In the genomic region with DNA sequence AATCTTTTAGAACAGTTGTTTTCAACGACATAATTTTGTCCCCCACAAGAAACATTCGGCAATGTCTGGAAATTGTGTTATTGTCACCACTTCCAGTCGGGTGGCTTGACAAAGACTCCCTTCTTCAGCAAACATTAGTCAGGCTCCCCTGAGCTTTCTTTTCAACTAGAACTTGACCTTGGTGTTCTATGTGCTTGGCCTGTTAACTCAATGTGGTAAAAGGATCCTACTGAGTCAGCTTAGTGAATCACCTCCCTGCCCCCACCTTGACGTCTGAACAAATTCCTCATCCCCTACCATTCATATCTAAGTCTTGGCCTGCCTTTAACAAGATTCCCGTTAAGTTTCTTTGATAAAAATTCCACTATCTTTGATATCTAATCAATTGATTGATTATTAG, we compare ENCODE assay signal across 13 cellular contexts.
DNase-seq lines count a peak whose midpoint lies in the region; ATAC-seq, FAIRE-seq and TF ChIP-seq lines count a peak whose summit lies in the region.
"Had no signal": no experiment of that assay in that cellular context is flagged by ENCODE, and none has a peak within 500 bp of the region (broad histone marks: within the 10 kb centered on the region; RNA-seq: fewer than 3 reads in every experiment).

No MANE protein-coding gene starts in this region.

- H3K56ac ChIP-seq in IMR-90 (ENCODE audit: extremely low read depth, insufficient read depth, low read length): no peak overlapping the region; the same call in 1 of the 2 replicates

- H3K27ac Mint-ChIP-seq in astrocyte (ENCODE audit: unreplicated experiment): peak overlapping the region; percentile 88
- no peak overlapping the region for H3K27ac Mint-ChIP-seq in CD14-positive monocyte
- no peak overlapping the region for H3K27ac Mint-ChIP-seq in activated CD4-positive, alpha-beta T cell treated with anti-CD3 and anti-CD28 coated beads for 36 hours

- peak overlapping the region; percentile 15 for H3K4me3 Mint-ChIP-seq in astrocyte (ENCODE audit: unreplicated experiment)
- no peak overlapping the region for H3K4me3 Mint-ChIP-seq in CD14-positive monocyte
- no peak overlapping the region for H3K4me3 Mint-ChIP-seq in activated CD4-positive, alpha-beta T cell treated with anti-CD3 and anti-CD28 coated beads for 36 hours

- DNase-seq in A673 (ENCODE audit: low spot score) (peak; percentile 3), IMR-90 (peak; percentile 91), astrocyte (ENCODE audit: low read depth) (peak; percentile 94), hepatic stellate cell (ENCODE audit: low spot score) (peak; percentile 0), CD14-positive monocyte (ENCODE audit: low spot score) (no peak), DMS153 (lab: John Stamatoyannopoulos, UW) (no peak)
- DNase-seq in stimulated activated CD4-positive, alpha-beta T cell treated with anti-CD3 and anti-CD28 coated beads, Interleukin-4, amount 100 ng/mL, for 1 hour: no peak
- no peak for DNase-seq in activated CD4-positive, alpha-beta T cell treated with anti-CD3 and anti-CD28 coated beads for 36 hours
- DNase-seq: amniotic stem cell, left ventricle myocardium inferior, NCI-H1930, ovary had no signal

- no peaks in the 10 kb centered on the region for H3K27me3 ChIP-seq in A673 (replicated peaks; ENCODE audit: insufficient read depth, low read depth, low read length, poor library complexity)
- H3K27me3 ChIP-seq in IMR-90 (ENCODE audit: control insufficient read depth, insufficient read depth, low read length): no peaks in the 10 kb centered on the region
- H3K27me3 ChIP-seq in astrocyte (ENCODE audit: insufficient read depth, low read length): no peaks in the 10 kb centered on the region
- H3K27me3 ChIP-seq: ovary had no signal

- no peak overlapping the region for H3K14ac ChIP-seq in IMR-90 (replicated peaks; ENCODE audit: low read depth, low read length)

- BruUV-seq in A673 (replicated peaks; lab: Mats Ljungman, UMichigan): no TSS peak
- BruUV-seq in IMR-90 (replicated peaks; lab: Mats Ljungman, UMichigan): no TSS peak

- H3K9me3 Mint-ChIP-seq in astrocyte (ENCODE audit: unreplicated experiment) (peaks cover 5% of the 10 kb centered on the region), CD14-positive monocyte (peaks cover 0 to 5% (median 0%) of the 10 kb centered on the region in 7 donors)
- peaks cover 6% of the 10 kb centered on the region for H3K9me3 Mint-ChIP-seq in activated CD4-positive, alpha-beta T cell treated with anti-CD3 and anti-CD28 coated beads for 36 hours (ENCODE audit: low read depth)

- no peak overlapping the region for H2BK120ac ChIP-seq in IMR-90 (ENCODE audit: low read depth, low read length)

- H3K36me3 Mint-ChIP-seq in astrocyte (ENCODE audit: low read depth, unreplicated experiment): no peaks in the 10 kb centered on the region
- no peaks in the 10 kb centered on the region for H3K36me3 Mint-ChIP-seq in CD14-positive monocyte
- no peaks in the 10 kb centered on the region for H3K36me3 Mint-ChIP-seq in activated CD4-positive, alpha-beta T cell treated with anti-CD3 and anti-CD28 coated beads for 36 hours (ENCODE audit: low read depth)

- H3K9ac ChIP-seq in IMR-90 (ENCODE audit: low read depth, low read length) (no peak overlapping the region), astrocyte (ENCODE audit: low read length) (peak overlapping the region; percentile 43)

- H3K27me3 Mint-ChIP-seq in astrocyte (ENCODE audit: low read depth, unreplicated experiment) (no peaks in the 10 kb centered on the region), CD14-positive monocyte (ENCODE audit: low read depth in 3 of 3) (no peaks in the 10 kb centered on the region)
- no peaks in the 10 kb centered on the region for H3K27me3 Mint-ChIP-seq in activated CD4-positive, alpha-beta T cell treated with anti-CD3 and anti-CD28 coated beads for 36 hours

- H3K9me3 ChIP-seq in A673 (ENCODE audit: low read depth, low read length, poor library complexity, severe bottlenecking) (no peaks in the 10 kb centered on the region), IMR-90 (ENCODE audit: control insufficient read depth, insufficient read depth, low read length) (no peaks in the 10 kb centered on the region), astrocyte (ENCODE audit: insufficient read depth, low read depth, low read length) (no peaks in the 10 kb centered on the region)
- H3K9me3 ChIP-seq: ovary had no signal

- TF ChIP-seq POLR2A in IMR-90 (IDR thresholded peaks at IDR 0.05; ENCODE audit: low read depth, low read length): no peak

- no peaks in the 10 kb centered on the region for H3K9me1 ChIP-seq in IMR-90 (ENCODE audit: insufficient read depth, low read length)

- no peak overlapping the region for H2AFZ ChIP-seq in IMR-90 (replicated peaks; ENCODE audit: low read length, poor library complexity)
- H2AFZ ChIP-seq in astrocyte (ENCODE audit: low read depth, low read length): peak overlapping the region; percentile 61

- no peak overlapping the region for H3K4ac ChIP-seq in IMR-90 (ENCODE audit: low read depth, low read length)

- H4K91ac ChIP-seq in IMR-90 (ENCODE audit: insufficient read depth, low read depth, low read length): no peak overlapping the region

- H3K4me3 ChIP-seq in A673 (ENCODE audit: low read depth, low read length, poor library complexity, severe bottlenecking): no peak overlapping the region
- H3K4me3 ChIP-seq in IMR-90 (ENCODE audit: insufficient read depth, low read depth, low read length): no peak overlapping the region
- no peak overlapping the region for H3K4me3 ChIP-seq in astrocyte (ENCODE audit: insufficient read depth, low read depth, low read length)
- H3K4me3 ChIP-seq: left ventricle myocardium inferior, ovary had no signal

- no peak overlapping the region for H3K18ac ChIP-seq in IMR-90 (ENCODE audit: low read depth, low read length)

- H2BK20ac ChIP-seq in IMR-90 (ENCODE audit: low read depth, low read length): no peak overlapping the region

- H3K4me2 ChIP-seq in IMR-90 (ENCODE audit: low read depth, low read length) (peak overlapping the region; percentile 70; the same call in 1 of the 2 replicates), astrocyte (ENCODE audit: low read length) (peak overlapping the region; percentile 75)

- CTCF ChIA-PET in A673 (lab: Charles Lee): no interaction called here
- CTCF ChIA-PET in IMR-90 (lab: Yijun Ruan, JAX): no interaction called here
- CTCF ChIA-PET in activated CD4-positive, alpha-beta T cell treated with anti-CD3 and anti-CD28 coated beads for 36 hours (lab: Charles Lee): no interaction called here

- TF ChIP-seq CTCF in A673 (conservative IDR thresholded peaks at IDR 0.05; ENCODE audit: low read depth, low read length) (no peak), IMR-90 (conservative IDR thresholded peaks at IDR 0.05; ENCODE audit: low read depth, low read length) (no peak), astrocyte (IDR thresholded peaks at IDR 0.05; ENCODE audit: insufficient read depth, low read depth, low read length) (no peak), CD14-positive monocyte (IDR thresholded peaks at IDR 0.05) (no peak)

- peaks cover 26% of the 10 kb centered on the region for H3K4me1 Mint-ChIP-seq in astrocyte (ENCODE audit: low read depth, unreplicated experiment)
- no peaks in the 10 kb centered on the region for H3K4me1 Mint-ChIP-seq in CD14-positive monocyte
- no peaks in the 10 kb centered on the region for H3K4me1 Mint-ChIP-seq in activated CD4-positive, alpha-beta T cell treated with anti-CD3 and anti-CD28 coated beads for 36 hours

- H3K4me1 ChIP-seq in A673 (ENCODE audit: insufficient read depth, low read length, poor library complexity, severe bottlenecking) (no peaks in the 10 kb centered on the region), IMR-90 (ENCODE audit: control insufficient read depth, insufficient read depth, low read length) (peaks cover 3% of the 10 kb centered on the region; the same call in 1 of the 2 replicates), astrocyte (ENCODE audit: insufficient read depth, low read length) (peaks cover 19% of the 10 kb centered on the region)
- H3K4me1 ChIP-seq: left ventricle myocardium inferior had no signal

- H3K79me1 ChIP-seq in IMR-90 (ENCODE audit: low read depth in 1 of 2, low read length in 2 of 2): no peaks in the 10 kb centered on the region

- POLR2A ChIA-PET in A673 (lab: Charles Lee; ENCODE audit: low non-redundant PET) (no interaction called here), IMR-90 (lab: Charles Lee; ENCODE audit: unreplicated experiment) (no interaction called here)
- POLR2A ChIA-PET in activated CD4-positive, alpha-beta T cell treated with anti-CD3 and anti-CD28 coated beads for 36 hours (lab: Charles Lee): no interaction called here

- H3K27ac ChIP-seq in A673 (ENCODE audit: low read depth, low read length, poor library complexity, severe bottlenecking) (no peak overlapping the region), IMR-90 (ENCODE audit: insufficient read depth, low read length) (no peak overlapping the region), astrocyte (ENCODE audit: low read depth, low read length) (peak overlapping the region; percentile 83)
- H3K27ac ChIP-seq: left ventricle myocardium inferior, ovary had no signal

- H4K5ac ChIP-seq in IMR-90 (ENCODE audit: low read depth, low read length): no peak overlapping the region

- TF ChIP-seq RAD21 in IMR-90 (IDR thresholded peaks at IDR 0.05; ENCODE audit: low read length): no peak

- H2BK5ac ChIP-seq in IMR-90 (ENCODE audit: low read depth, low read length, poor library complexity, severe bottlenecking): no peak overlapping the region

- no peaks in the 10 kb centered on the region for H4K20me1 ChIP-seq in IMR-90 (ENCODE audit: insufficient read depth, low read length)
- no peaks in the 10 kb centered on the region for H4K20me1 ChIP-seq in astrocyte (ENCODE audit: insufficient read depth, low read length)

- no peak overlapping the region for H2AK5ac ChIP-seq in IMR-90 (ENCODE audit: low read depth, low read length)

- no peak overlapping the region for H2BK15ac ChIP-seq in IMR-90 (ENCODE audit: low read depth, low read length)

- peak; percentile 73 for ATAC-seq in IMR-90 (ENCODE audit: low read depth)
- ATAC-seq in activated CD4-positive, alpha-beta T cell treated with anti-CD3 and anti-CD28 coated beads for 36 hours: no peak

- H2AK9ac ChIP-seq in IMR-90 (replicated peaks; ENCODE audit: low read depth, low read length, poor library complexity): no peak overlapping the region

- no CpG with 5 or more reads among the region's 5 CpGs for WGBS in IMR-90 (ENCODE audit: extremely low coverage in 2 of 2, insufficient read length in 1 of 2), 2 experiments

- H4K8ac ChIP-seq in IMR-90 (ENCODE audit: low read depth in 2 of 2, low read length in 2 of 2): no peak overlapping the region

- no peaks in the 10 kb centered on the region for H3K36me3 ChIP-seq in A673 (ENCODE audit: insufficient read depth, low read length, poor library complexity, severe bottlenecking)
- H3K36me3 ChIP-seq in IMR-90 (ENCODE audit: control insufficient read depth, insufficient read depth, low read length): no peaks in the 10 kb centered on the region
- no peaks in the 10 kb centered on the region for H3K36me3 ChIP-seq in astrocyte (ENCODE audit: insufficient read depth, low read length)
- H3K36me3 ChIP-seq: left ventricle myocardium inferior, ovary had no signal

- dilution Hi-C loops in IMR-90 (cut with HindIII; ENCODE audit: low sequenced_read_pairs, unreplicated experiment): no loop called here

- intact Hi-C loops in A673 (cut with micrococcal nuclease; ENCODE audit: unreplicated experiment) (no loop called here), IMR-90 (cut with micrococcal nuclease) (no loop called here), CD14-positive monocyte (cut with micrococcal nuclease) (no loop called here)
- intact Hi-C loops in activated CD4-positive, alpha-beta T cell treated with anti-CD3 and anti-CD28 coated beads for 36 hours (cut with DNase I, micrococcal nuclease): no loop called here

- H3K23ac ChIP-seq in IMR-90 (ENCODE audit: low read depth, low read length): no peak overlapping the region

- FAIRE-seq in astrocyte (lab: Jason Lieb, UNC): peak; percentile 70
- FAIRE-seq: TTC549 had no signal

- in situ Hi-C loops in IMR-90 (cut with MboI; ENCODE audit: low sequenced_read_pairs): no loop called here

- no peaks in the 10 kb centered on the region for H3K79me2 ChIP-seq in astrocyte (ENCODE audit: insufficient read depth, low read length)

Comparison
In these comparisons a context has a peak if more than half of its experiments do, and no peak if none do; other contexts are left out.
1. DNase-seq: peak in A673 (single experiment), IMR-90 (single experiment), astrocyte (single experiment) and hepatic stellate cell (single experiment); none in stimulated activated CD4-positive, alpha-beta T cell treated with anti-CD3 and anti-CD28 coated beads, Interleukin-4, amount 100 ng/mL, for 1 hour (single experiment), CD14-positive monocyte (single experiment), activated CD4-positive, alpha-beta T cell treated with anti-CD3 and anti-CD28 coated beads for 36 hours (single experiment) and DMS153 (single experiment).